ENCODE assay signal across 9 cellular contexts in genomic region chr3:114453296-114453888, GRCh38.
DNase-seq lines count a peak whose midpoint lies in the region; ATAC-seq and TF ChIP-seq lines count a peak whose summit lies in the region.
"Had no signal": no experiment of that assay in that cellular context is flagged by ENCODE, and none has a peak within 500 bp of the region (broad histone marks: within the 10 kb centered on the region; RNA-seq: fewer than 3 reads in every experiment).

No MANE protein-coding gene starts in this region.

- ATAC-seq in heart left ventricle (no peak), Right ventricle myocardium superior (ENCODE audit: poor library complexity) (no peak), upper lobe of left lung (ENCODE audit: low FRiP score in 2 of 2) (no peak), GM21528 (IDR thresholded peaks at IDR 0.05; ENCODE audit: low FRiP score, unreplicated experiment) (no peak)
- ATAC-seq: activated CD4-positive, alpha-beta T cell treated with anti-CD3 and anti-CD28 coated beads for 36 hours had no signal

- intact Hi-C loops in heart left ventricle (cut with DNase I) (loop anchor here in 2 of 10 donors (5.0 kb wide), 3 partner anchors 36 to 169 kb away; no protein-coding TSS in a partner anchor), Right ventricle myocardium superior (cut with DNase I) (no loop called here), posterior cingulate gyrus (cut with DNase I) (loop anchor here (5.0 kb wide), 2 partner anchors 71 to 694 kb away; partner anchors contain the start of gene ZBTB20)

- TF ChIP-seq POLR2A in heart left ventricle (IDR thresholded peaks at IDR 0.05) = no peak
- no peak for TF ChIP-seq POLR2A in upper lobe of left lung (IDR thresholded peaks at IDR 0.05)

- H3K9me2 ChIP-seq in neural cell (ENCODE audit: insufficient read depth, low read length) = no peaks in the 10 kb centered on the region

- TF ChIP-seq EP300 in neural cell (conservative IDR thresholded peaks at IDR 0.05; ENCODE audit: poor library complexity, severe bottlenecking) = no peak
- no peak for TF ChIP-seq EP300 in upper lobe of left lung (IDR thresholded peaks at IDR 0.05)

- H3K27me3 ChIP-seq in heart left ventricle (no peaks in the 10 kb centered on the region), neural cell (ENCODE audit: insufficient read depth, low read depth, low read length) (no peaks in the 10 kb centered on the region), upper lobe of left lung (no peaks in the 10 kb centered on the region), WERI-Rb-1 (ENCODE audit: insufficient read depth, low read depth, severe bottlenecking) (peaks cover 82% of the 10 kb centered on the region)

- DNase-seq in heart left ventricle (no peak), Right ventricle myocardium superior (no peak), upper lobe of left lung (no peak), posterior cingulate gyrus (no peak), WERI-Rb-1 (no peak)

- TF ChIP-seq RAD21 in neural cell (conservative IDR thresholded peaks at IDR 0.05) = no peak

- H2AFZ ChIP-seq in neural cell (ENCODE audit: low read depth, low read length) = peak overlapping the region; percentile 77

- no peaks in the 10 kb centered on the region for H4K20me1 ChIP-seq in neural cell (ENCODE audit: insufficient read depth)

- H3F3A ChIP-seq in neural cell (ENCODE audit: insufficient read depth, low read length, poor library complexity, severe bottlenecking) = no peaks in the 10 kb centered on the region

- H3K4me2 ChIP-seq in neural cell (ENCODE audit: low read length) = peak overlapping the region; percentile 93

- TF ChIP-seq CTCF in heart left ventricle (IDR thresholded peaks at IDR 0.05) = no peak
- no peak for TF ChIP-seq CTCF in neural cell (IDR thresholded peaks at IDR 0.05; ENCODE audit: poor library complexity, severe bottlenecking)
- no peak for TF ChIP-seq CTCF in upper lobe of left lung (IDR thresholded peaks at IDR 0.05)
- no peak for TF ChIP-seq CTCF in WERI-Rb-1 (IDR thresholded peaks at IDR 0.05; ENCODE audit: low read depth, low read length)

- H3K27ac ChIP-seq in heart left ventricle = peak overlapping the region; percentile 11 to 87 (median 76)
- peak overlapping the region; percentile 98 for H3K27ac ChIP-seq in angular gyrus (ENCODE audit: low read depth, low read length)
- peak overlapping the region; percentile 88 for H3K27ac ChIP-seq in neural cell (ENCODE audit: low read length)
- peak overlapping the region; percentile 31 to 71 (median 52) for H3K27ac ChIP-seq in upper lobe of left lung
- H3K27ac ChIP-seq in WERI-Rb-1 = no peak overlapping the region

- peaks cover 60% of the 10 kb centered on the region for H3K79me2 ChIP-seq in neural cell (replicated peaks; ENCODE audit: insufficient read depth, low read length)

- H3K9me3 ChIP-seq in heart left ventricle (no peaks in the 10 kb centered on the region), neural cell (ENCODE audit: low read length) (no peaks in the 10 kb centered on the region), upper lobe of left lung (no peaks in the 10 kb centered on the region), WERI-Rb-1 (ENCODE audit: severe bottlenecking) (no peaks in the 10 kb centered on the region)

- 56 to 64% (median 61%) methylated on average over 3 of the region's 3 CpGs for WGBS in heart left ventricle, 4 donors
- 57 to 59% methylated on average over 3 of the region's 3 CpGs for WGBS in upper lobe of left lung, 2 donors

- peaks cover 10 to 77% (median 42%) of the 10 kb centered on the region in 12 donors for H3K4me1 ChIP-seq in heart left ventricle
- peaks cover 13 to 48% (median 22%) of the 10 kb centered on the region in 4 donors for H3K4me1 ChIP-seq in upper lobe of left lung

- H3K4me3 ChIP-seq in heart left ventricle (peak overlapping the region in 7 of 12 donors; percentile 44 to 66 (median 55)), neural cell (ENCODE audit: low read length) (peak overlapping the region; percentile 75), upper lobe of left lung (peak overlapping the region in 3 of 4 donors; percentile 35 to 49 (median 46)), WERI-Rb-1 (ENCODE audit: low read depth, low read length) (no peak overlapping the region)

- H3K36me3 ChIP-seq in heart left ventricle (no peaks in the 10 kb centered on the region), neural cell (ENCODE audit: insufficient read depth, low read length) (no peaks in the 10 kb centered on the region), upper lobe of left lung (no peaks in the 10 kb centered on the region), WERI-Rb-1 (no peaks in the 10 kb centered on the region)

- H3K9ac ChIP-seq in neural cell (ENCODE audit: low read length) = peak overlapping the region; percentile 79

TF ChIP-seq in neural cell, 6 proteins besides CTCF, POLR2A, EP300 and RAD21:
- TF ChIP-seq MXI1 (conservative IDR thresholded peaks at IDR 0.05; ENCODE audit: poor library complexity, severe bottlenecking) (no peak), EZH2 (IDR thresholded peaks at IDR 0.05; ENCODE audit: borderline replicate concordance, insufficient read depth, low read length, poor library complexity, severe bottlenecking) (no peak), TAF1 (IDR thresholded peaks at IDR 0.05; ENCODE audit: low read depth) (no peak), POLR2AphosphoS5 (IDR thresholded peaks at IDR 0.05) (no peak), SMC3 (conservative IDR thresholded peaks at IDR 0.05; ENCODE audit: poor library complexity) (no peak)
- TF ChIP-seq, protein P1, sequence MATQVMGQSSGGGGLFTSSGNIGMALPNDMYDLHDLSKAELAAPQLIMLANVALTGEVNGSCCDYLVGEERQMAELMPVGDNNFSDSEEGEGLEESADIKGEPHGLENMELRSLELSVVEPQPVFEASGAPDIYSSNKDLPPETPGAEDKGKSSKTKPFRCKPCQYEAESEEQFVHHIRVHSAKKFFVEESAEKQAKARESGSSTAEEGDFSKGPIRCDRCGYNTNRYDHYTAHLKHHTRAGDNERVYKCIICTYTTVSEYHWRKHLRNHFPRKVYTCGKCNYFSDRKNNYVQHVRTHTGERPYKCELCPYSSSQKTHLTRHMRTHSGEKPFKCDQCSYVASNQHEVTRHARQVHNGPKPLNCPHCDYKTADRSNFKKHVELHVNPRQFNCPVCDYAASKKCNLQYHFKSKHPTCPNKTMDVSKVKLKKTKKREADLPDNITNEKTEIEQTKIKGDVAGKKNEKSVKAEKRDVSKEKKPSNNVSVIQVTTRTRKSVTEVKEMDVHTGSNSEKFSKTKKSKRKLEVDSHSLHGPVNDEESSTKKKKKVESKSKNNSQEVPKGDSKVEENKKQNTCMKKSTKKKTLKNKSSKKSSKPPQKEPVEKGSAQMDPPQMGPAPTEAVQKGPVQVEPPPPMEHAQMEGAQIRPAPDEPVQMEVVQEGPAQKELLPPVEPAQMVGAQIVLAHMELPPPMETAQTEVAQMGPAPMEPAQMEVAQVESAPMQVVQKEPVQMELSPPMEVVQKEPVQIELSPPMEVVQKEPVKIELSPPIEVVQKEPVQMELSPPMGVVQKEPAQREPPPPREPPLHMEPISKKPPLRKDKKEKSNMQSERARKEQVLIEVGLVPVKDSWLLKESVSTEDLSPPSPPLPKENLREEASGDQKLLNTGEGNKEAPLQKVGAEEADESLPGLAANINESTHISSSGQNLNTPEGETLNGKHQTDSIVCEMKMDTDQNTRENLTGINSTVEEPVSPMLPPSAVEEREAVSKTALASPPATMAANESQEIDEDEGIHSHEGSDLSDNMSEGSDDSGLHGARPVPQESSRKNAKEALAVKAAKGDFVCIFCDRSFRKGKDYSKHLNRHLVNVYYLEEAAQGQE (IDR thresholded peaks at IDR 0.05; ENCODE audit: borderline replicate concordance) = no peak
